In the genomic region with DNA sequence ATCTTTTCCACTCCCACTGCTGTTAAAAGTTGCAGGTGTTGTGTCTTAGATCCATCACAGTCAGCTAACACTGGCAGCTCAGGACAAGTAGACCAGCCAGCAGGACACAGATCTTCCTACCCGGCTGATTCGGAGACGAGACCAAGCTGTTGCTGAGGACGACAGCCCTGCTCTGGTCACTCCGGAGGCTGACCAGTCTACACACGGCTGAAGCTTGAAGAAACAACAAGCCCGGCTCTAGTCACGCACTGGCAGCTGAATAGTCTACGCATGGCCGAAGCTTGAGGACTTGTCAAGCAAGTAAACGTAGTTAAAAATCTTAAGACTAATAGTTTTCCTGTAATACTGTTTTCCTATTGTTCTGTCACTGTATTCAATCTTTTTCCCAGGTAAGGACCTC, we compare ENCODE assay signal across 10 cellular contexts. TPM values are rescaled to one million over a fixed set of nuclear protein-coding genes. Genes with fewer than 3 reads are reported as not detected.
DNase-seq lines count a peak whose midpoint lies in the region; ATAC-seq and TF ChIP-seq lines count a peak whose summit lies in the region.
"Had no signal": no experiment of that assay in that cellular context is flagged by ENCODE, and none has a peak within 500 bp of the region (broad histone marks: within the 10 kb centered on the region; RNA-seq: fewer than 3 reads in every experiment).

No MANE protein-coding gene starts in this region.

- peak overlapping the region in 1 of 3 donors; percentile 80 for H3K4me3 ChIP-seq in thyroid gland (replicated peaks in 1 of 3)

- peak overlapping the region; percentile 17 for H3K4me3 Mint-ChIP-seq in activated naive CD4-positive, alpha-beta T cell treated with anti-CD3 and anti-CD28 coated beads for 36 hours

- H3K9me3 ChIP-seq in thyroid gland: no peaks in the 10 kb centered on the region

- intact Hi-C loops in activated naive CD4-positive, alpha-beta T cell treated with anti-CD3 and anti-CD28 coated beads for 36 hours (cut with micrococcal nuclease): no loop called here
- intact Hi-C loops in thyroid gland (cut with DNase I): no loop called here

- H3K36me3 Mint-ChIP-seq in activated naive CD4-positive, alpha-beta T cell treated with anti-CD3 and anti-CD28 coated beads for 36 hours (ENCODE audit: low read depth): peaks cover 7% of the 10 kb centered on the region
- peaks cover 9 to 16% of the 10 kb centered on the region in 2 donors for H3K36me3 Mint-ChIP-seq in activated naive CD4-positive, alpha-beta T cell treated with anti-CD3 and anti-CD28 coated beads, Interleukin-2, amount 50 U/mL, for 72 hours

- H3K36me3 ChIP-seq in thyroid gland: no peaks in the 10 kb centered on the region

- no peak for TF ChIP-seq CTCF in thyroid gland (IDR thresholded peaks at IDR 0.05)

- no peaks in the 10 kb centered on the region for H3K27me3 ChIP-seq in thyroid gland

- no peaks in the 10 kb centered on the region for H3K9me3 Mint-ChIP-seq in activated naive CD4-positive, alpha-beta T cell treated with anti-CD3 and anti-CD28 coated beads for 36 hours
- no peaks in the 10 kb centered on the region for H3K9me3 Mint-ChIP-seq in activated naive CD4-positive, alpha-beta T cell treated with anti-CD3 and anti-CD28 coated beads, Interleukin-2, amount 50 U/mL, for 72 hours

- no peak for ATAC-seq in activated naive CD4-positive, alpha-beta T cell treated with anti-CD3 and anti-CD28 coated beads, Interleukin-2, amount 50 U/mL, for 72 hours
- no peak for ATAC-seq in GM19455 (IDR thresholded peaks at IDR 0.05; ENCODE audit: unreplicated experiment)
- no peak for ATAC-seq in GM21717 (IDR thresholded peaks at IDR 0.05; ENCODE audit: unreplicated experiment)

- peaks cover 64 to 74% of the 10 kb centered on the region in 2 donors for H3K4me1 ChIP-seq in thyroid gland

- CTCF ChIA-PET in activated naive CD4-positive, alpha-beta T cell treated with anti-CD3 and anti-CD28 coated beads for 36 hours (lab: Charles Lee): no interaction called here

- H3K27ac ChIP-seq in thyroid gland: peak overlapping the region; percentile 64 to 90 (median 77)

- no peaks in the 10 kb centered on the region for H3K27me3 Mint-ChIP-seq in activated naive CD4-positive, alpha-beta T cell treated with anti-CD3 and anti-CD28 coated beads for 36 hours (ENCODE audit: low read depth)

- TF ChIP-seq POLR2A in thyroid gland (IDR thresholded peaks at IDR 0.05): peak in 1 of 2 donors; percentile 84

- 29 to 47% methylated on average over 10 of the region's 11 CpGs for WGBS in thyroid gland, 2 donors

- no peak overlapping the region for H3K27ac Mint-ChIP-seq in activated naive CD4-positive, alpha-beta T cell treated with anti-CD3 and anti-CD28 coated beads for 36 hours
- peak overlapping the region; percentile 72 to 98 for H3K27ac Mint-ChIP-seq in activated naive CD4-positive, alpha-beta T cell treated with anti-CD3 and anti-CD28 coated beads, Interleukin-2, amount 50 U/mL, for 72 hours

- peaks cover 70% of the 10 kb centered on the region for H3K4me1 Mint-ChIP-seq in activated naive CD4-positive, alpha-beta T cell treated with anti-CD3 and anti-CD28 coated beads for 36 hours (ENCODE audit: low read depth)

- no peak for DNase-seq in activated naive CD4-positive, alpha-beta T cell treated with anti-CD3 and anti-CD28 coated beads for 36 hours
- no peak for DNase-seq in activated naive CD4-positive, alpha-beta T cell (lab: John Stamatoyannopoulos, UW)
- DNase-seq in activated naive CD4-positive, alpha-beta T cell treated with anti-CD3 and anti-CD28 coated beads, Interleukin-2, amount 50 U/mL, for 72 hours (ENCODE audit: low spot score in 2 of 2): no peak
- DNase-seq in kidney glomerular epithelial cell (lab: John Stamatoyannopoulos, UW) (peak; percentile 13), thyroid gland (peak; percentile 95 to 97), NCI-H524 (lab: John Stamatoyannopoulos, UW) (no peak)
- DNase-seq: KG1, NCI-H446 had no signal

RNA-seq across cellular contexts. Expression of a gene that starts 1.8 kb away (rescaled TPM):
- total RNA-seq in activated naive CD4-positive, alpha-beta T cell treated with anti-CD3 and anti-CD28 coated beads for 36 hours: 10 to 100 TPM; 11.9 to 13.3 TPM
- total RNA-seq in activated naive CD4-positive, alpha-beta T cell treated with anti-CD3 and anti-CD28 coated beads, Interleukin-2, amount 50 U/mL, for 72 hours: 10 to 100 TPM; 22.1 to 29.2 TPM
- 10 to 100 TPM; 28.2 to 61.8 (median 47.7) TPM for total RNA-seq in thyroid gland

RNA-seq across cellular contexts. Expression of a gene that starts 1.8 kb away (rescaled TPM):
- 10 to 100 TPM; 13.1 to 14.5 TPM for total RNA-seq in activated naive CD4-positive, alpha-beta T cell treated with anti-CD3 and anti-CD28 coated beads for 36 hours
- 10 to 100 TPM; 19.9 to 24.8 TPM for total RNA-seq in activated naive CD4-positive, alpha-beta T cell treated with anti-CD3 and anti-CD28 coated beads, Interleukin-2, amount 50 U/mL, for 72 hours
- 10 to 100 TPM; 36.4 to 56.4 (median 43.9) TPM for total RNA-seq in thyroid gland

Comparison
In these comparisons a context has a peak if more than half of its experiments do, and no peak if none do; other contexts are left out.
1. DNase-seq: peak in kidney glomerular epithelial cell (single experiment) and thyroid gland (2 of 2); none in activated naive CD4-positive, alpha-beta T cell treated with anti-CD3 and anti-CD28 coated beads for 36 hours (single experiment), activated naive CD4-positive, alpha-beta T cell (0 of 4), activated naive CD4-positive, alpha-beta T cell treated with anti-CD3 and anti-CD28 coated beads, Interleukin-2, amount 50 U/mL, for 72 hours (0 of 2) and NCI-H524 (0 of 2).